ENCODE assay signal across 8 cellular contexts in genomic region chr7:23597064-23597907, GRCh38. TPM values are rescaled to one million over a fixed set of nuclear protein-coding genes. Genes with fewer than 3 reads are reported as not detected.
DNase-seq lines count a peak whose midpoint lies in the region; ATAC-seq, FAIRE-seq and TF ChIP-seq lines count a peak whose summit lies in the region.

TSS of gene CCDC126 (plus strand) at chr7:23597382. CDS start at chr7:23611316, 13,934 bp downstream.

- no peaks in the 10 kb centered on the region for H3K9me3 ChIP-seq in prostate gland

- peak in 1 of 4 experiments; percentile 9 for TF ChIP-seq CTCF in prostate gland (IDR thresholded peaks at IDR 0.05)

- 2% methylated on average over 82 of the region's 94 CpGs for WGBS in prostate gland

- peak within 1 kb of the TSS; percentile 81 to 82 for H3K4me3 ChIP-seq in prostate gland

- peak; percentile 98 for FAIRE-seq in GM12891 (lab: Jason Lieb, UNC)

- intact Hi-C loops in left ventricle myocardium superior (cut with micrococcal nuclease) = loop anchor here (10.0 kb wide), 1 partner anchor 88 kb away; the partner anchor contains the start of gene FAM221A
- intact Hi-C loops in prostate gland (cut with DNase I) = loop anchor here (2.0 kb wide), 1 partner anchor 84 kb away; the partner anchor contains the start of gene FAM221A

- TF ChIP-seq POLR2A in GM12891 (IDR thresholded peaks at IDR 0.05; ENCODE audit: low read depth, low read length) (no peak), prostate gland (IDR thresholded peaks at IDR 0.05) (peak; percentile 62)

- no peaks in the 10 kb centered on the region for H3K4me1 ChIP-seq in prostate gland (replicated peaks)

- DNase-seq in GM12891 (ENCODE audit: insufficient read length, low spot score) = peak; percentile 82
- DNase-seq in NCI-H128 (lab: John Stamatoyannopoulos, UW; ENCODE audit: unreplicated experiment) = peak; percentile 72
- DNase-seq in T follicular helper cell (ENCODE audit: low read depth) = peak; percentile 69
- peak; percentile 79 for DNase-seq in amniotic stem cell (lab: John Stamatoyannopoulos, UW)
- peak; percentile 96 for DNase-seq in left ventricle myocardium superior
- DNase-seq in prostate gland (ENCODE audit: low spot score) = peak; percentile 92
- DNase-seq in ureter (ENCODE audit: low spot score) = peak; percentile 92

- H3K36me3 ChIP-seq in prostate gland = no peaks in the 10 kb centered on the region

- H3K27me3 ChIP-seq in prostate gland (replicated peaks; ENCODE audit: insufficient read depth) = no peaks in the 10 kb centered on the region

- ATAC-seq in HG02759 (IDR thresholded peaks at IDR 0.05; ENCODE audit: unreplicated experiment) (peak; percentile 84), left ventricle myocardium superior (peak; percentile 99)

- H3K27ac ChIP-seq in prostate gland = peak within 1 kb of the TSS; percentile 93 to 95

TF ChIP-seq in GM12891, 5 proteins besides CTCF, POLR2A, EP300 and RAD21:
- TF ChIP-seq TAF1 (IDR thresholded peaks at IDR 0.05; ENCODE audit: low read depth, low read length) = no peak
- TF ChIP-seq POLR2AphosphoS5 (IDR thresholded peaks at IDR 0.05; ENCODE audit: low read depth, low read length) = no peak
- TF ChIP-seq SPI1 (IDR thresholded peaks at IDR 0.05; ENCODE audit: low read depth, low read length) = peak; percentile 88

RNA-seq across cellular contexts. Expression of gene CCDC126, which starts in this region (rescaled TPM):
- polyA plus RNA-seq in GM12891 (2012; ENCODE audit: low read depth, missing spikeins) = 7.9 TPM
- total RNA-seq in left ventricle myocardium superior (11.4 TPM), prostate gland (10 to 100 TPM in 1 of 2 donors, 1 to 10 TPM in 1; 8.4 to 21.4 TPM), ureter (9.6 TPM)

Comparison
In these comparisons a context has a peak if more than half of its experiments do, and no peak if none do; other contexts are left out.
1. Peak in every context shown above with its lines: DNase-seq, ATAC-seq, H3K4me3 ChIP-seq and H3K27ac ChIP-seq.